ENCODE assay signal across 8 cellular contexts in the genomic region with DNA sequence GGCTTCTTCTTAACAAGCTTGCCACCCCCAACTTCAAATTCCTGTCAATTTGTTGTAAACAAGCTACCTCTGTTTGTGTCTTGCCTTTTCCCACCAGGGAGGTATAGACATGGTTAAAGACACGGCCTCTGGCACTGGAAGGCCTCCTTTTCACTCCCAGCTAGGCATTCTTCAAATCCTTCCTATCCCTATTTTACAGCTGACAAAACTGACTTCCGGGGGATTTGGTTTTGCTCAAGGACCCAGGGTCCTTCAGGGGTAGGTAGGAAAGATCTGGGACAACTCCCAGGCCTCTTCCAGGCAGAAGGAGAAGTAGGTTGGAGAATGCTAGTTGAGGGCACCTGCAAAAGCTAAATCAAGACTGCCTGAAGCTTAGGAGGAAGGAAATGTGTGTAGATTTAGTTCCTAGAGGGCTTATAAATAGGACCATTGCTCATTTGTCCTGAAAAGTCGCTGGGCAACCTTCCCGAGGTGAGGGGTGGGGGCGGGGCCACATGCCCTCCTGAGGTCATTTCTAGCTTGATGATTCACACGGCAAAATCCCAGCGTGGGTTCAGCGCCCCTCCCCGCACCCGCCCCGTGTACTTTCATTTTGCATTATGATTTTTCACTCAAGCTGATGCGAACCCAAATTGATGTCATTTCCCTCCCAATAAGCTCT. TPM values are rescaled to one million over a fixed set of nuclear protein-coding genes. Genes with fewer than 3 reads are reported as not detected.
DNase-seq lines count a peak whose midpoint lies in the region; ATAC-seq, FAIRE-seq and TF ChIP-seq lines count a peak whose summit lies in the region.

No MANE protein-coding gene starts in this region.

- POLR2A ChIA-PET in activated CD8-positive, alpha-beta T cell treated with anti-CD3 and anti-CD28 coated beads for 36 hours (lab: Charles Lee) = interaction anchor here (1.4 kb wide), 1 partner anchor 151 kb away, joined by 4 read pairs; no protein-coding TSS in a partner anchor
- POLR2A ChIA-PET in endothelial cell of umbilical vein (lab: Charles Lee) = interaction anchor here (0.7 kb wide), 1 partner anchor 1030 kb away, joined by 3 read pairs; no protein-coding TSS in a partner anchor
- POLR2A ChIA-PET in naive thymus-derived CD8-positive, alpha-beta T cell (lab: Charles Lee) = interaction anchor here (0.6 to 1.2 kb wide), 4 partner anchors 35 to 377 kb away, joined by 3 to 4 read pairs (median 4); no protein-coding TSS in a partner anchor

- peaks cover 15% of the 10 kb centered on the region for H3K4me1 ChIP-seq in endothelial cell of umbilical vein (ENCODE audit: control insufficient read depth, extremely low read depth, insufficient read depth, low read length)

- CTCF ChIA-PET in activated CD8-positive, alpha-beta T cell treated with anti-CD3 and anti-CD28 coated beads for 36 hours (lab: Charles Lee) = interaction anchor here (0.6 to 1.8 kb wide), 6 partner anchors 10 to 340 kb away, joined by 3 read pairs; no protein-coding TSS in a partner anchor
- CTCF ChIA-PET in endothelial cell of umbilical vein (lab: Charles Lee) = interaction anchor here (0.6 to 1.5 kb wide), 8 partner anchors 11 to 527 kb away, joined by 3 to 7 read pairs (median 4); no protein-coding TSS in a partner anchor

- BruUV-seq in endothelial cell of umbilical vein (replicated peaks; lab: Mats Ljungman, UMichigan) = TSS peak; percentile 40

- H3K9me3 ChIP-seq in endothelial cell of umbilical vein (replicated peaks; ENCODE audit: control insufficient read depth, insufficient read depth, low read length) = no peaks in the 10 kb centered on the region

- H3K4me3 Mint-ChIP-seq in activated CD8-positive, alpha-beta T cell treated with anti-CD3 and anti-CD28 coated beads for 36 hours = peak overlapping the region; percentile 45
- H3K4me3 Mint-ChIP-seq in naive thymus-derived CD8-positive, alpha-beta T cell = peak overlapping the region; percentile 74 to 88 (median 82)
- peak overlapping the region; percentile 56 for H3K4me3 Mint-ChIP-seq in stimulated activated naive CD8-positive, alpha-beta T cell treated with anti-CD3 and anti-CD28 coated beads, Interleukin-15, Interleukin-2, amounts not matched to agents 100 ng/mL and 50 ng/mL, for 24 hours

- H3K27me3 Mint-ChIP-seq in activated CD8-positive, alpha-beta T cell treated with anti-CD3 and anti-CD28 coated beads for 36 hours = no peaks in the 10 kb centered on the region
- peaks cover 0 to 3% (median 0%) of the 10 kb centered on the region in 5 donors for H3K27me3 Mint-ChIP-seq in naive thymus-derived CD8-positive, alpha-beta T cell
- no peaks in the 10 kb centered on the region for H3K27me3 Mint-ChIP-seq in stimulated activated naive CD8-positive, alpha-beta T cell treated with anti-CD3 and anti-CD28 coated beads, Interleukin-15, Interleukin-2, amounts not matched to agents 100 ng/mL and 50 ng/mL, for 24 hours

- peak overlapping the region; percentile 24 to 73 (median 62) for H3K4me3 ChIP-seq in endothelial cell of umbilical vein (replicated peaks in 1 of 3; ENCODE audit: insufficient read depth in 1 of 3, low read depth in 1 of 3, low read length in 3 of 3)

- H3K9me3 Mint-ChIP-seq in activated CD8-positive, alpha-beta T cell treated with anti-CD3 and anti-CD28 coated beads for 36 hours = peaks cover 25% of the 10 kb centered on the region
- H3K9me3 Mint-ChIP-seq in naive thymus-derived CD8-positive, alpha-beta T cell = peaks cover 0 to 3% (median 0%) of the 10 kb centered on the region in 9 donors
- peaks cover 4% of the 10 kb centered on the region for H3K9me3 Mint-ChIP-seq in stimulated activated naive CD8-positive, alpha-beta T cell treated with anti-CD3 and anti-CD28 coated beads, Interleukin-15, Interleukin-2, amounts not matched to agents 100 ng/mL and 50 ng/mL, for 24 hours

- ATAC-seq in activated CD8-positive, alpha-beta T cell treated with anti-CD3 and anti-CD28 coated beads for 36 hours = peak; percentile 78
- ATAC-seq in naive thymus-derived CD8-positive, alpha-beta T cell = peak; percentile 64 to 74

- peak overlapping the region; percentile 36 for H2AFZ ChIP-seq in endothelial cell of umbilical vein (ENCODE audit: low read depth, low read length)

- peaks cover 58% of the 10 kb centered on the region for H3K4me1 Mint-ChIP-seq in activated CD8-positive, alpha-beta T cell treated with anti-CD3 and anti-CD28 coated beads for 36 hours (ENCODE audit: low read depth)
- peaks cover 4 to 26% (median 9%) of the 10 kb centered on the region in 4 donors for H3K4me1 Mint-ChIP-seq in naive thymus-derived CD8-positive, alpha-beta T cell
- H3K4me1 Mint-ChIP-seq in stimulated activated naive CD8-positive, alpha-beta T cell treated with anti-CD3 and anti-CD28 coated beads, Interleukin-15, Interleukin-2, amounts not matched to agents 100 ng/mL and 50 ng/mL, for 24 hours (ENCODE audit: low read depth) = peaks cover 74% of the 10 kb centered on the region

- H3K36me3 ChIP-seq in endothelial cell of umbilical vein (ENCODE audit: control insufficient read depth in 2 of 2, extremely low read depth in 1 of 2, insufficient read depth in 2 of 2, low read length in 2 of 2) = no peaks in the 10 kb centered on the region

- H3K79me2 ChIP-seq in endothelial cell of umbilical vein (ENCODE audit: control insufficient read depth, insufficient read depth, low read length) = no peaks in the 10 kb centered on the region

- H4K20me1 ChIP-seq in endothelial cell of umbilical vein (replicated peaks; ENCODE audit: control insufficient read depth, extremely low read depth, insufficient read depth, low read length) = no peaks in the 10 kb centered on the region

- H3K27ac Mint-ChIP-seq in activated CD8-positive, alpha-beta T cell treated with anti-CD3 and anti-CD28 coated beads for 36 hours = peak overlapping the region; percentile 90
- peak overlapping the region; percentile 29 to 90 (median 70) for H3K27ac Mint-ChIP-seq in naive thymus-derived CD8-positive, alpha-beta T cell
- H3K27ac Mint-ChIP-seq in stimulated activated naive CD8-positive, alpha-beta T cell treated with anti-CD3 and anti-CD28 coated beads, Interleukin-15, Interleukin-2, amounts not matched to agents 100 ng/mL and 50 ng/mL, for 24 hours = peak overlapping the region; percentile 77

- no peaks in the 10 kb centered on the region for H3K27me3 ChIP-seq in endothelial cell of umbilical vein (ENCODE audit: control insufficient read depth in 2 of 2, insufficient read depth in 2 of 2, low read length in 2 of 2)

- H3K27ac ChIP-seq in endothelial cell of umbilical vein (ENCODE audit: insufficient read depth, low read depth, low read length) = peak overlapping the region; percentile 44

- H3K4me2 ChIP-seq in endothelial cell of umbilical vein (ENCODE audit: insufficient read depth, low read length) = peak overlapping the region; percentile 72

- no peak for TF ChIP-seq CTCF in activated CD8-positive, alpha-beta T cell treated with anti-CD3 and anti-CD28 coated beads for 36 hours (IDR thresholded peaks at IDR 0.05)
- no peak for TF ChIP-seq CTCF in endothelial cell of umbilical vein (IDR thresholded peaks at IDR 0.05; ENCODE audit: extremely low read depth in 1 of 2, insufficient read depth in 1 of 2, low read depth in 1 of 2, low read length in 2 of 2)

- H3K9me1 ChIP-seq in endothelial cell of umbilical vein (replicated peaks; ENCODE audit: control insufficient read depth, extremely low read depth, insufficient read depth, low read length) = no peaks in the 10 kb centered on the region

- dilution Hi-C loops in endothelial cell of umbilical vein (cut with MboI; ENCODE audit: extremely low pct_ligation_motif_present, low sequenced_read_pairs) = no loop called here

- peaks cover 13% of the 10 kb centered on the region for H3K36me3 Mint-ChIP-seq in activated CD8-positive, alpha-beta T cell treated with anti-CD3 and anti-CD28 coated beads for 36 hours (ENCODE audit: low read depth)
- no peaks in the 10 kb centered on the region for H3K36me3 Mint-ChIP-seq in naive thymus-derived CD8-positive, alpha-beta T cell
- peaks cover 15% of the 10 kb centered on the region for H3K36me3 Mint-ChIP-seq in stimulated activated naive CD8-positive, alpha-beta T cell treated with anti-CD3 and anti-CD28 coated beads, Interleukin-15, Interleukin-2, amounts not matched to agents 100 ng/mL and 50 ng/mL, for 24 hours (ENCODE audit: low read depth)

- peak; percentile 21 for DNase-seq in GM19238 (ENCODE audit: insufficient read length, low spot score)
- peak; percentile 85 for DNase-seq in LHCN-M2 (ENCODE audit: low read depth)
- DNase-seq in activated CD8-positive, alpha-beta T cell treated with anti-CD3 and anti-CD28 coated beads for 36 hours = peak; percentile 94
- DNase-seq in endothelial cell of umbilical vein (ENCODE audit: low read depth, low spot score) = peak; percentile 87
- DNase-seq in naive thymus-derived CD8-positive, alpha-beta T cell = peak in 9 of 10 donors; percentile 4 to 65 (median 30)
- DNase-seq in retina = no peak
- no peak for DNase-seq in 8988T

- intact Hi-C loops in activated CD8-positive, alpha-beta T cell treated with anti-CD3 and anti-CD28 coated beads for 36 hours (cut with micrococcal nuclease) = loop anchor here (5.0 kb wide), 1 partner anchor 35 kb away; a partner anchor contains a TSS
- intact Hi-C loops in endothelial cell of umbilical vein (cut with micrococcal nuclease) = loop anchor here (1.0 to 10.0 kb wide), 3 partner anchors 35 to 342 kb away; no protein-coding TSS in a partner anchor

- H3K9ac ChIP-seq in endothelial cell of umbilical vein (replicated peaks; ENCODE audit: extremely low read depth, insufficient read depth, low read length) = peak overlapping the region; percentile 68

- TF ChIP-seq POLR2A in endothelial cell of umbilical vein (IDR thresholded peaks at IDR 0.05; ENCODE audit: low read depth, low read length) = no peak

- FAIRE-seq in endothelial cell of umbilical vein (lab: Jason Lieb, UNC) = peak; percentile 93

TF ChIP-seq in endothelial cell of umbilical vein, 7 proteins besides CTCF, POLR2A, EP300 and RAD21 (continues in another document):
- TF ChIP-seq POLR2AphosphoS5 (IDR thresholded peaks at IDR 0.05; ENCODE audit: insufficient read depth, low read depth, low read length) (peak; percentile 56), FOS (IDR thresholded peaks at IDR 0.05; ENCODE audit: borderline replicate concordance, insufficient read depth, low read length) (peak; percentile 70)

RNA-seq across cellular contexts. Expression of a gene that starts 36.3 kb away (rescaled TPM):
- total RNA-seq in LHCN-M2 (2014; rRNA removed) = 6.6 and 6.8 TPM in 2 replicates
- 5.6 TPM for polyA plus RNA-seq in LHCN-M2 (2012)
- total RNA-seq in activated CD8-positive, alpha-beta T cell treated with anti-CD3 and anti-CD28 coated beads for 36 hours = 10 to 100 TPM; 19.1 to 19.4 TPM
- total RNA-seq in endothelial cell of umbilical vein = 7.5 and 7.6 TPM in 2 replicates
- 2.1 and 2.9 TPM in 2 replicates for polyA plus RNA-seq in endothelial cell of umbilical vein
- polyA plus RNA-seq in endothelial cell of umbilical vein (2011; cell fraction: cytosol; rRNA removed) = 3.4 and 3.6 TPM in 2 replicates
- polyA plus RNA-seq in endothelial cell of umbilical vein (2011; cell fraction: nucleus; rRNA removed) = 5.0 and 5.5 TPM in 2 replicates
- polyA plus RNA-seq in endothelial cell of umbilical vein (2012) = 5.3 and 6.9 TPM in 2 replicates
- 3.4 and 3.5 TPM in 2 replicates for polyA minus RNA-seq in endothelial cell of umbilical vein
- 3.3 TPM for polyA minus RNA-seq in endothelial cell of umbilical vein (2011; cell fraction: cytosol; rRNA and poly(A)+ RNA removed)
- 4.9 and 5.4 TPM in 2 replicates for polyA minus RNA-seq in endothelial cell of umbilical vein (2011; cell fraction: nucleus; rRNA and poly(A)+ RNA removed)
- 10 to 100 TPM; 18.6 to 18.7 TPM for total RNA-seq in naive thymus-derived CD8-positive, alpha-beta T cell
- polyA plus RNA-seq in naive thymus-derived CD8-positive, alpha-beta T cell = 1 to 10 TPM; 1.2 to 1.9 (median 1.8) TPM

Comparison
In these comparisons a context has a peak if more than half of its experiments do, and no peak if none do; other contexts are left out.
1. DNase-seq: peak in GM19238 (single experiment), LHCN-M2 (single experiment), activated CD8-positive, alpha-beta T cell treated with anti-CD3 and anti-CD28 coated beads for 36 hours (single experiment), endothelial cell of umbilical vein (single experiment) and naive thymus-derived CD8-positive, alpha-beta T cell (9 of 10); none in retina (single experiment) and 8988T (single experiment).
2. Peak in every context shown above with its lines, with median percentiles within 50 percentile points of each other: H3K27ac Mint-ChIP-seq and H3K4me3 Mint-ChIP-seq.